ENCODE assay signal across 1 cellular context in genomic region chr7:4198301-4198700, GRCh38.
A peak's percentile ranks its signal among the peaks of the same experiment; 100 is the strongest.
TF ChIP-seq lines count a peak whose summit lies in the region.

No MANE protein-coding gene starts in this region.

TF ChIP-seq in HepG2, 621 proteins besides CTCF, POLR2A, EP300 and RAD21 (continued from another document):
- TF ChIP-seq ZBTB40 (IDR thresholded peaks at IDR 0.05): no peak
- TF ChIP-seq ZBTB40 (CRISPR knock-in tag; IDR thresholded peaks at IDR 0.05): peak; percentile 93
